In the genomic region with DNA sequence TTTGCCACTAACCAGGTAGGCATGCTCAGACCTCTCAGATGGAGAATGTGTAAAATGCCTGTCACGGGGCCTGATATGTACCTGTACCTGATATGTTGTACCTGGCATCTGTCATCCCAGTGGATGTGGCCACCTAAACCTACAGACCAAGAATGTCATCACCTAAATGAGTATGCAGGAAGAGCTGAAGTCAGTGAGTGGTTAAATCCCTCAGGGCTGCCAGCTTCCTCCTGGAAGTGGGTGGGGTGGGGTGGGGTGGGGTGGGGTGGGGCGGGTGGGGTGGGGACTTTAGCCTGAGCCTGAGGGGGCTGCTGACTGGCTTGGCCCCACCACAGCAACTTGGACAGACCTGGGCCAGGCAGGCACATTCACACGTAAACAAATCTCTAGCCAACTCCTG, we compare ENCODE assay signal across 7 cellular contexts. TPM values are rescaled to one million over a fixed set of nuclear protein-coding genes. Genes with fewer than 3 reads are reported as not detected.
DNase-seq lines count a peak whose midpoint lies in the region; ATAC-seq and TF ChIP-seq lines count a peak whose summit lies in the region.
"Not testable (repeated sequence)": the region's sequence is repeated elsewhere in the genome, so short reads cannot be mapped to it uniquely, and the experiment has no call there.

No MANE protein-coding gene starts in this region.

- not testable (repeated sequence) for H3K4me3 Mint-ChIP-seq in activated CD8-positive, alpha-beta T cell treated with anti-CD3 and anti-CD28 coated beads, Interleukin-2, amount 10 ng/mL, durations not matched to agents 7 days and 5 days

- 27 to 35% methylated on average over 1 to 2 of the region's 3 CpGs for WGBS in esophagus squamous epithelium, 2 donors

- not testable (repeated sequence) for H3K4me3 ChIP-seq in BLaER1; PC-3 (ENCODE audit: low read length); epithelial cell of esophagus (ENCODE audit: low read length); esophagus squamous epithelium; mucosa of rectum (ENCODE audit: low read length in 2 of 2)

- peak overlapping the region; percentile 49 for H3K27ac Mint-ChIP-seq in activated CD8-positive, alpha-beta T cell treated with anti-CD3 and anti-CD28 coated beads, Interleukin-2, amount 10 ng/mL, durations not matched to agents 7 days and 5 days

- intact Hi-C loops in PC-3 (cut with micrococcal nuclease); esophagus squamous epithelium (cut with DNase I): not testable (repeated sequence)

- not testable (repeated sequence) for H3K9me3 Mint-ChIP-seq in activated CD8-positive, alpha-beta T cell treated with anti-CD3 and anti-CD28 coated beads, Interleukin-2, amount 10 ng/mL, durations not matched to agents 7 days and 5 days (ENCODE audit: insufficient read depth)

- not testable (repeated sequence) for H3K9ac ChIP-seq in BLaER1; PC-3 (ENCODE audit: low read length); mucosa of rectum (ENCODE audit: low read depth in 1 of 2, low read length in 2 of 2)

- H3K27me3 ChIP-seq in BLaER1; PC-3 (ENCODE audit: low read length); esophagus squamous epithelium; mucosa of rectum (ENCODE audit: control insufficient read depth in 2 of 2, insufficient read depth in 2 of 2, low read length in 2 of 2): not testable (repeated sequence)

- peak; percentile 73 for DNase-seq in PC-3
- not testable (repeated sequence) for DNase-seq in activated CD8-positive, alpha-beta T cell treated with anti-CD3 and anti-CD28 coated beads, Interleukin-2, amount 10 ng/mL, durations not matched to agents 7 days and 5 days; esophagus squamous epithelium (lab: John Stamatoyannopoulos, UW)
- DNase-seq in epithelial cell of esophagus (ENCODE audit: low read depth), result peak; percentile 54
- peak; percentile 45 for DNase-seq in islet precursor cell

- not testable (repeated sequence) for TF ChIP-seq POLR2A in esophagus squamous epithelium (IDR thresholded peaks at IDR 0.05)

- H3K4me1 Mint-ChIP-seq in activated CD8-positive, alpha-beta T cell treated with anti-CD3 and anti-CD28 coated beads, Interleukin-2, amount 10 ng/mL, durations not matched to agents 7 days and 5 days (ENCODE audit: low read depth), result peaks cover 20% of the 10 kb centered on the region

- peak overlapping the region; percentile 64 for H3K4me2 ChIP-seq in BLaER1
- not testable (repeated sequence) for H3K4me2 ChIP-seq in PC-3 (ENCODE audit: low read length)

- not testable (repeated sequence) for H3K36me3 Mint-ChIP-seq in activated CD8-positive, alpha-beta T cell treated with anti-CD3 and anti-CD28 coated beads, Interleukin-2, amount 10 ng/mL, durations not matched to agents 7 days and 5 days (ENCODE audit: low read depth)

- peak; percentile 45 for ATAC-seq in PC-3
- not testable (repeated sequence) for ATAC-seq in activated CD8-positive, alpha-beta T cell treated with anti-CD3 and anti-CD28 coated beads, Interleukin-2, amount 10 ng/mL, durations not matched to agents 7 days and 5 days

- not testable (repeated sequence) for H2AFZ ChIP-seq in PC-3 (ENCODE audit: low read length)

- not testable (repeated sequence) for H3K36me3 ChIP-seq in BLaER1; PC-3 (ENCODE audit: low read depth, low read length); mucosa of rectum (ENCODE audit: control insufficient read depth in 2 of 2, insufficient read depth in 2 of 2, low read length in 2 of 2)
- H3K36me3 ChIP-seq in esophagus squamous epithelium, result peaks cover 0 to 29% (median 0%) of the 10 kb centered on the region in 3 donors

- H3K27me3 Mint-ChIP-seq in activated CD8-positive, alpha-beta T cell treated with anti-CD3 and anti-CD28 coated beads, Interleukin-2, amount 10 ng/mL, durations not matched to agents 7 days and 5 days (ENCODE audit: low read depth), result not testable (repeated sequence)

- H4K20me1 ChIP-seq in BLaER1; PC-3 (ENCODE audit: low read length): not testable (repeated sequence)

- peaks cover 49% of the 10 kb centered on the region for H3K4me1 ChIP-seq in BLaER1
- H3K4me1 ChIP-seq in PC-3 (ENCODE audit: insufficient read depth, low read length), result peaks cover 26% of the 10 kb centered on the region
- H3K4me1 ChIP-seq in esophagus squamous epithelium, result peaks cover 12 to 37% (median 14%) of the 10 kb centered on the region in 3 donors
- H3K4me1 ChIP-seq in mucosa of rectum (ENCODE audit: control insufficient read depth in 2 of 2, insufficient read depth in 2 of 2, low read length in 2 of 2), result peaks cover 8 to 13% of the 10 kb centered on the region in 2 donors

- H3K79me2 ChIP-seq in PC-3 (ENCODE audit: low read length), result peaks cover 19% of the 10 kb centered on the region; the same call in 1 of the 2 replicates

- TF ChIP-seq CTCF in PC-3 (conservative IDR thresholded peaks at IDR 0.05; ENCODE audit: low read depth, low read length); epithelial cell of esophagus (IDR thresholded peaks at IDR 0.05; ENCODE audit: insufficient read depth, low read depth, low read length, missing control alignments); esophagus squamous epithelium (IDR thresholded peaks at IDR 0.05): not testable (repeated sequence)

- H3K9me2 ChIP-seq in PC-3 (replicated peaks; ENCODE audit: low read length), result not testable (repeated sequence)

- not testable (repeated sequence) for H3K27ac ChIP-seq in BLaER1; PC-3 (ENCODE audit: low read length)
- H3K27ac ChIP-seq in esophagus squamous epithelium (peak overlapping the region; percentile 39 to 76 (median 66)), mucosa of rectum (ENCODE audit: low read depth in 2 of 2, low read length in 2 of 2) (peak overlapping the region; percentile 34 to 38)

- not testable (repeated sequence) for H3F3A ChIP-seq in PC-3 (ENCODE audit: low read length, unreplicated experiment)

- POLR2A ChIA-PET in PC-3 (lab: Charles Lee; ENCODE audit: unreplicated experiment), result interaction anchor here (0.6 kb wide), 1 partner anchor 101 kb away, joined by 3 read pairs; no protein-coding TSS in a partner anchor
- POLR2A ChIA-PET in activated CD8-positive, alpha-beta T cell treated with anti-CD3 and anti-CD28 coated beads, Interleukin-2, amount 10 ng/mL, durations not matched to agents 7 days and 5 days (lab: Charles Lee), result not testable (repeated sequence)

- CTCF ChIA-PET in PC-3 (lab: Charles Lee); activated CD8-positive, alpha-beta T cell treated with anti-CD3 and anti-CD28 coated beads, Interleukin-2, amount 10 ng/mL, durations not matched to agents 7 days and 5 days (lab: Charles Lee): not testable (repeated sequence)

- not testable (repeated sequence) for H3K9me3 ChIP-seq in BLaER1; PC-3 (ENCODE audit: low read length); esophagus squamous epithelium; mucosa of rectum (ENCODE audit: control insufficient read depth in 2 of 2, low read length in 2 of 2)

- not testable (repeated sequence) for BruUV-seq in PC-3 (replicated peaks; lab: Mats Ljungman, UMichigan)

RNA-seq across cellular contexts. Expression of a gene that starts 7.3 kb away (rescaled TPM):
- total RNA-seq in PC-3 (2014; rRNA removed), result 15.8 and 20.8 TPM in 2 replicates
- 10 to 100 TPM; 50.5 to 52.7 TPM for total RNA-seq in activated CD8-positive, alpha-beta T cell treated with anti-CD3 and anti-CD28 coated beads, Interleukin-2, amount 10 ng/mL, durations not matched to agents 7 days and 5 days
- total RNA-seq in esophagus squamous epithelium, result 100 to 1,000 TPM in 1 of 4 donors, 10 to 100 TPM in 3; 47.7 to 105 (median 81.1) TPM

RNA-seq across cellular contexts. Expression of a gene that starts 50.5 kb away (rescaled TPM):
- total RNA-seq in PC-3 (2014; rRNA removed) (119 and 134 TPM in 2 replicates), esophagus squamous epithelium (100 to 1,000 TPM in 2 of 4 donors, 10 to 100 TPM in 2; 37.7 to 146 (median 103) TPM)
- 100 to 1,000 TPM; 100 to 106 TPM for total RNA-seq in activated CD8-positive, alpha-beta T cell treated with anti-CD3 and anti-CD28 coated beads, Interleukin-2, amount 10 ng/mL, durations not matched to agents 7 days and 5 days
